18 cellular contexts compared by ENCODE assay signal in genomic region chr12:27498159-27498558, GRCh38. TPM values are rescaled to one million over a fixed set of nuclear protein-coding genes. Genes with fewer than 3 reads are reported as not detected.
DNase-seq lines count a peak whose midpoint lies in the region; ATAC-seq lines count a peak whose summit lies in the region.
"Had no signal": no experiment of that assay in that cellular context is flagged by ENCODE, and none has a peak within 500 bp of the region (broad histone marks: within the 10 kb centered on the region; RNA-seq: fewer than 3 reads in every experiment).

No MANE protein-coding gene starts in this region.

- intact Hi-C loops in activated CD4-positive, alpha-beta T cell treated with anti-CD3 and anti-CD28 coated beads for 36 hours (cut with DNase I, micrococcal nuclease): loop anchor here (1.0 to 2.0 kb wide), 5 partner anchors 27 to 38 kb away; partner anchors contain the start of gene PPFIBP1 (in 1 of the 2)

- no peak overlapping the region for H3K27ac ChIP-seq in caudate nucleus (ENCODE audit: low read depth, low read length)
- H3K27ac ChIP-seq: foreskin keratinocyte, neutrophil had no signal

- H3K4me1 Mint-ChIP-seq in activated CD4-positive, alpha-beta T cell treated with anti-CD3 and anti-CD28 coated beads for 36 hours: peaks cover 26% of the 10 kb centered on the region
- H3K4me1 Mint-ChIP-seq in stimulated activated effector memory CD8-positive, alpha-beta T cell treated with anti-CD3 and anti-CD28 coated beads, Interleukin-12 subunit alpha, Interleukin-12 subunit beta, amount 100 ng/mL, for 72 hours: peaks cover 13% of the 10 kb centered on the region

- POLR2A ChIA-PET in activated CD4-positive, alpha-beta T cell treated with anti-CD3 and anti-CD28 coated beads for 36 hours (lab: Charles Lee): no interaction called here

- no peak overlapping the region for H3K27ac Mint-ChIP-seq in activated CD4-positive, alpha-beta T cell treated with anti-CD3 and anti-CD28 coated beads for 36 hours
- no peak overlapping the region for H3K27ac Mint-ChIP-seq in stimulated activated effector memory CD8-positive, alpha-beta T cell treated with anti-CD3 and anti-CD28 coated beads, Interleukin-12 subunit alpha, Interleukin-12 subunit beta, amount 100 ng/mL, for 72 hours
- H3K27ac Mint-ChIP-seq: T-helper 17 cell had no signal

- peak; percentile 13 for DNase-seq in activated CD4-positive, alpha-beta T cell treated with anti-CD3 and anti-CD28 coated beads for 36 hours
- no peak for DNase-seq in activated CD4-positive, alpha-beta T cell treated with anti-CD3 and anti-CD28 coated beads, Interleukin-2, amount 50 U/mL, for 48 hours
- DNase-seq in stimulated activated effector memory CD8-positive, alpha-beta T cell treated with anti-CD3 and anti-CD28 coated beads, Interleukin-12 subunit alpha, Interleukin-12 subunit beta, amount 100 ng/mL, for 72 hours (ENCODE audit: low spot score in 2 of 2): no peak
- DNase-seq in UCSD-AML1 (lab: John Stamatoyannopoulos, UW; ENCODE audit: unreplicated experiment) (no peak), caudate nucleus (lab: John Stamatoyannopoulos, UW) (no peak)
- DNase-seq: activated CD4-positive, alpha-beta T cell treated with anti-CD3 and anti-CD28 coated beads for 48 hours; activated naive CD4-positive, alpha-beta T cell treated with Interleukin-2 at 50 U/mL for 16 hours; central memory CD4-positive, alpha-beta T cell; foreskin keratinocyte; GDM1; HCEC 1CT; NCI-H1417 treated with DMSO at 0.1 percent for 48 hours; NCI-H524 treated with DMSO at 0.1 percent for 48 hours; T-helper 17 cell had no signal

- CTCF ChIA-PET in activated CD4-positive, alpha-beta T cell treated with anti-CD3 and anti-CD28 coated beads for 36 hours (lab: Charles Lee): interaction anchor here (0.6 to 1.2 kb wide), 2 partner anchors 27 to 63 kb away, joined by 3 to 10 read pairs; no protein-coding TSS in a partner anchor

- ATAC-seq in activated CD4-positive, alpha-beta T cell treated with anti-CD3 and anti-CD28 coated beads for 36 hours: peak; percentile 93
- ATAC-seq in GM19351 (IDR thresholded peaks at IDR 0.05; ENCODE audit: unreplicated experiment): peak; percentile 96
- peak; percentile 89 for ATAC-seq in HG03342 (IDR thresholded peaks at IDR 0.05; ENCODE audit: unreplicated experiment)
- ATAC-seq in stimulated activated effector memory CD8-positive, alpha-beta T cell treated with anti-CD3 and anti-CD28 coated beads, Interleukin-12 subunit alpha, Interleukin-12 subunit beta, amount 100 ng/mL, for 72 hours: peak; percentile 97
- ATAC-seq in HG03045 (IDR thresholded peaks at IDR 0.05; ENCODE audit: unreplicated experiment): no peak
- ATAC-seq: foreskin keratinocyte, T-helper 17 cell had no signal

- peaks cover 3% of the 10 kb centered on the region for H3K9me3 Mint-ChIP-seq in activated CD4-positive, alpha-beta T cell treated with anti-CD3 and anti-CD28 coated beads for 36 hours (ENCODE audit: low read depth)
- H3K9me3 Mint-ChIP-seq in stimulated activated effector memory CD8-positive, alpha-beta T cell treated with anti-CD3 and anti-CD28 coated beads, Interleukin-12 subunit alpha, Interleukin-12 subunit beta, amount 100 ng/mL, for 72 hours: no peaks in the 10 kb centered on the region

- H3K4me3 Mint-ChIP-seq in activated CD4-positive, alpha-beta T cell treated with anti-CD3 and anti-CD28 coated beads for 36 hours: no peak overlapping the region
- no peak overlapping the region for H3K4me3 Mint-ChIP-seq in stimulated activated effector memory CD8-positive, alpha-beta T cell treated with anti-CD3 and anti-CD28 coated beads, Interleukin-12 subunit alpha, Interleukin-12 subunit beta, amount 100 ng/mL, for 72 hours
- H3K4me3 Mint-ChIP-seq: T-helper 17 cell had no signal

- no peaks in the 10 kb centered on the region for H3K36me3 Mint-ChIP-seq in activated CD4-positive, alpha-beta T cell treated with anti-CD3 and anti-CD28 coated beads for 36 hours (ENCODE audit: low read depth)
- H3K36me3 Mint-ChIP-seq in stimulated activated effector memory CD8-positive, alpha-beta T cell treated with anti-CD3 and anti-CD28 coated beads, Interleukin-12 subunit alpha, Interleukin-12 subunit beta, amount 100 ng/mL, for 72 hours: no peaks in the 10 kb centered on the region

- peaks cover 46% of the 10 kb centered on the region for H3K27me3 Mint-ChIP-seq in activated CD4-positive, alpha-beta T cell treated with anti-CD3 and anti-CD28 coated beads for 36 hours

RNA-seq across cellular contexts. Expression of gene PPFIBP1, which starts 25.8 kb away (rescaled TPM):
- total RNA-seq in activated CD4-positive, alpha-beta T cell treated with anti-CD3 and anti-CD28 coated beads for 36 hours: 10 to 100 TPM; 14.9 to 15.6 TPM

RNA-seq across cellular contexts. Expression of gene SMCO2, which starts 51.6 kb away (rescaled TPM):
- total RNA-seq in activated CD4-positive, alpha-beta T cell treated with anti-CD3 and anti-CD28 coated beads for 36 hours: under 1 TPM in 1 of 2 experiments, not detected in 1; 0.23 TPM
- total RNA-seq: T-helper 17 cell had no signal
